17 cellular contexts compared by ENCODE assay signal in genomic region chr3:29057326-29057725, GRCh38.
DNase-seq lines count a peak whose midpoint lies in the region; ATAC-seq, FAIRE-seq and TF ChIP-seq lines count a peak whose summit lies in the region.
"Had no signal": no experiment of that assay in that cellular context is flagged by ENCODE, and none has a peak within 500 bp of the region (broad histone marks: within the 10 kb centered on the region; RNA-seq: fewer than 3 reads in every experiment).

No MANE protein-coding gene starts in this region.

- H3K4me1 ChIP-seq in astrocyte (ENCODE audit: insufficient read depth, low read length) = no peaks in the 10 kb centered on the region
- H3K4me1 ChIP-seq in right cardiac atrium (ENCODE audit: control insufficient read depth, insufficient read depth, low read length) = no peaks in the 10 kb centered on the region
- no peaks in the 10 kb centered on the region for H3K4me1 ChIP-seq in right atrium auricular region
- H3K4me1 ChIP-seq: lower lobe of right lung had no signal

- ATAC-seq in right cardiac atrium = no peak
- no peak for ATAC-seq in HG03439 (IDR thresholded peaks at IDR 0.05; ENCODE audit: unreplicated experiment)
- ATAC-seq: activated T-cell treated with anti-CD3 and anti-CD28 coated beads, Interleukin-2, amount 50 U/mL, for 4 hours; lower lobe of right lung had no signal

- H3K36me3 Mint-ChIP-seq in astrocyte (ENCODE audit: low read depth, unreplicated experiment) = peaks cover 2% of the 10 kb centered on the region

- no peak overlapping the region for H3K9ac ChIP-seq in astrocyte (ENCODE audit: low read length)

- no peaks in the 10 kb centered on the region for H3K27me3 Mint-ChIP-seq in astrocyte (ENCODE audit: low read depth, unreplicated experiment)
- H3K27me3 Mint-ChIP-seq: activated CD4-positive, alpha-beta T cell treated with anti-CD3 and anti-CD28 coated beads, Interleukin-2, amount 10 ng/mL, durations not matched to agents 24 days and 14 days had no signal

- H3K4me2 ChIP-seq in astrocyte (ENCODE audit: low read length) = no peak overlapping the region

- no peak overlapping the region for H2AFZ ChIP-seq in astrocyte (ENCODE audit: low read depth, low read length)

- H3K27ac ChIP-seq in astrocyte (ENCODE audit: low read depth, low read length) (peak overlapping the region; percentile 11), right cardiac atrium (ENCODE audit: low read length) (no peak overlapping the region), right atrium auricular region (no peak overlapping the region)
- H3K27ac ChIP-seq: lower lobe of right lung had no signal

- peak; percentile 2 for DNase-seq in H7
- DNase-seq in astrocyte (ENCODE audit: low read depth) = peak; percentile 83
- DNase-seq in foreskin fibroblast = peak; percentile 71 to 77
- peak; percentile 33 for DNase-seq in stromal cell of bone marrow (ENCODE audit: low read depth)
- DNase-seq in right cardiac atrium = no peak
- DNase-seq in right atrium auricular region (ENCODE audit: low spot score) = no peak
- DNase-seq: activated CD4-positive, alpha-beta T cell treated with anti-CD3 and anti-CD28 coated beads, Interleukin-2, amount 10 ng/mL, durations not matched to agents 24 days and 14 days; activated T-cell treated with anti-CD3 and anti-CD28 coated beads, Interleukin-2, amount 50 U/mL, for 4 hours; COR-L47; effector CD4-positive, alpha-beta T cell; lower lobe of right lung; NCI-H1105 treated with DMSO at 0.1 percent for 48 hours; NCI-H446 treated with DMSO at 0.1 percent for 48 hours; RPMI8226 had no signal

- H3K4me3 Mint-ChIP-seq in astrocyte (ENCODE audit: unreplicated experiment) = no peak overlapping the region
- H3K4me3 Mint-ChIP-seq: activated CD4-positive, alpha-beta T cell treated with anti-CD3 and anti-CD28 coated beads, Interleukin-2, amount 10 ng/mL, durations not matched to agents 24 days and 14 days; activated T-cell treated with anti-CD3 and anti-CD28 coated beads, Interleukin-2, amount 50 U/mL, for 4 hours; neural crest cell; T-helper 1 cell treated with Interleukin-12 subunit alpha and Interleukin-12 subunit beta and Interleukin-4 antibody, amounts not matched to agents 30 μg/mL and 1 μg/mL, for 36 hours had no signal

- H3K4me3 ChIP-seq in H7 (ENCODE audit: insufficient read depth, low read depth, low read length) (no peak overlapping the region), astrocyte (ENCODE audit: insufficient read depth, low read depth, low read length) (no peak overlapping the region), foreskin fibroblast (ENCODE audit: low read depth in 1 of 2, low read length in 2 of 2) (no peak overlapping the region), right cardiac atrium (ENCODE audit: low read length) (no peak overlapping the region), right atrium auricular region (no peak overlapping the region)
- H3K4me3 ChIP-seq: lower lobe of right lung had no signal

- H3K27me3 ChIP-seq in H7 (ENCODE audit: control insufficient read depth, insufficient read depth, low read length) = no peaks in the 10 kb centered on the region
- H3K27me3 ChIP-seq in astrocyte (ENCODE audit: insufficient read depth, low read length) = no peaks in the 10 kb centered on the region
- no peaks in the 10 kb centered on the region for H3K27me3 ChIP-seq in right cardiac atrium (ENCODE audit: control insufficient read depth, insufficient read depth)
- H3K27me3 ChIP-seq in right atrium auricular region = no peaks in the 10 kb centered on the region

- peaks cover 15% of the 10 kb centered on the region for H3K4me1 Mint-ChIP-seq in astrocyte (ENCODE audit: low read depth, unreplicated experiment)
- H3K4me1 Mint-ChIP-seq: activated CD4-positive, alpha-beta T cell treated with anti-CD3 and anti-CD28 coated beads, Interleukin-2, amount 10 ng/mL, durations not matched to agents 24 days and 14 days; neural crest cell had no signal

- H3K36me3 ChIP-seq in H7 (replicated peaks; ENCODE audit: control insufficient read depth, insufficient read depth, low read length) (no peaks in the 10 kb centered on the region), astrocyte (ENCODE audit: insufficient read depth, low read length) (no peaks in the 10 kb centered on the region), right atrium auricular region (no peaks in the 10 kb centered on the region)
- H3K36me3 ChIP-seq: lower lobe of right lung had no signal

- TF ChIP-seq CTCF in astrocyte (IDR thresholded peaks at IDR 0.05; ENCODE audit: insufficient read depth, low read depth, low read length) (no peak), foreskin fibroblast (IDR thresholded peaks at IDR 0.05; ENCODE audit: low read depth, low read length) (no peak), right atrium auricular region (IDR thresholded peaks at IDR 0.05) (no peak)

- no peaks in the 10 kb centered on the region for H3K9me3 ChIP-seq in astrocyte (ENCODE audit: insufficient read depth, low read depth, low read length)
- no peaks in the 10 kb centered on the region for H3K9me3 ChIP-seq in right cardiac atrium (ENCODE audit: control insufficient read depth, low read length)
- H3K9me3 ChIP-seq in right atrium auricular region = peaks cover 0 to 11% of the 10 kb centered on the region in 2 donors

- H3K27ac Mint-ChIP-seq in astrocyte (ENCODE audit: unreplicated experiment) = peak overlapping the region; percentile 92
- H3K27ac Mint-ChIP-seq: T-helper 1 cell treated with Interleukin-12 subunit alpha and Interleukin-12 subunit beta and Interleukin-4 antibody, amounts not matched to agents 30 μg/mL and 1 μg/mL, for 36 hours had no signal

- no peak for FAIRE-seq in astrocyte (lab: Jason Lieb, UNC)

- no peaks in the 10 kb centered on the region for H4K20me1 ChIP-seq in astrocyte (ENCODE audit: insufficient read depth, low read length)

- intact Hi-C loops in right cardiac atrium (cut with DNase I) = no loop called here

- H3K79me2 ChIP-seq in astrocyte (ENCODE audit: insufficient read depth, low read length) = no peaks in the 10 kb centered on the region

- peaks cover 15% of the 10 kb centered on the region for H3K9me3 Mint-ChIP-seq in astrocyte (ENCODE audit: unreplicated experiment)

Comparison
In these comparisons a context has a peak if more than half of its experiments do, and no peak if none do; other contexts are left out.
1. DNase-seq: peak in H7 (single experiment), astrocyte (single experiment), foreskin fibroblast (2 of 2) and stromal cell of bone marrow (single experiment); none in right cardiac atrium (0 of 3) and right atrium auricular region (single experiment).